In the genomic region with DNA sequence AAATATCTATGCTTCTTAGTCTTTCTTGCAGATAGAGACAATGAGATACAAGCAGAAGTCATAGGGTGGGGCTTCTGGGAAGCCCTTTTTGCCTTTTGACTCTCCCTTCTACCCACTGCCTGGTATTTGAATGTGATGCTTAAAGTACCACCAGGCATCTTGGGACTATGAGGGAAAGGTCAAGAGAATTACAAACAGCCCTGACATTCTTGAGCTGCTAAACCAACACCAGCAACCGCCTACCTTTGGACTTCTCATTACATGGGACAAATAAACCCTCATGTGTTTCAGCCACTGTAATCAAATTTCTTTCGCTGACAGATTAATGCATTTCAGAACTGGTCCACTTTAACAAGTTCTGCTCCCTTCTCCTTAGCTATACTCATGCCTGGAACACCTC, we compare ENCODE assay signal across 26 cellular contexts.
DNase-seq lines count a peak whose midpoint lies in the region; ATAC-seq, FAIRE-seq and TF ChIP-seq lines count a peak whose summit lies in the region.
"Had no signal": no experiment of that assay in that cellular context is flagged by ENCODE, and none has a peak within 500 bp of the region (broad histone marks: within the 10 kb centered on the region; RNA-seq: fewer than 3 reads in every experiment).

No MANE protein-coding gene starts in this region.

- no peak overlapping the region for H3K27ac ChIP-seq in astrocyte (ENCODE audit: low read depth, low read length)
- no peak overlapping the region for H3K27ac ChIP-seq in upper lobe of right lung
- H3K27ac ChIP-seq in foreskin keratinocyte, result no peak overlapping the region
- H3K27ac ChIP-seq: 22Rv1; BLaER1 treated with 17β-estradiol and CSF1 and Interleukin-3, amounts not matched to agents 10 nM and 100 nM; GM23248 had no signal

- H3K79me2 ChIP-seq in astrocyte (ENCODE audit: insufficient read depth, low read length), result no peaks in the 10 kb centered on the region

- no peaks in the 10 kb centered on the region for H4K20me1 ChIP-seq in astrocyte (ENCODE audit: insufficient read depth, low read length)
- H4K20me1 ChIP-seq: BLaER1 treated with 17β-estradiol and CSF1 and Interleukin-3, amounts not matched to agents 10 nM and 100 nM had no signal

- no peak for TF ChIP-seq CTCF in astrocyte (IDR thresholded peaks at IDR 0.05; ENCODE audit: insufficient read depth, low read depth, low read length)
- no peak for TF ChIP-seq CTCF in nephron progenitor cell (IDR thresholded peaks at IDR 0.05)
- no peak for TF ChIP-seq CTCF in upper lobe of right lung (IDR thresholded peaks at IDR 0.05)
- TF ChIP-seq CTCF in foreskin keratinocyte (conservative IDR thresholded peaks at IDR 0.05), result no peak

- H3K36me3 Mint-ChIP-seq in astrocyte (ENCODE audit: low read depth, unreplicated experiment), result no peaks in the 10 kb centered on the region
- no peaks in the 10 kb centered on the region for H3K36me3 Mint-ChIP-seq in nephron progenitor cell (ENCODE audit: low read depth)
- H3K36me3 Mint-ChIP-seq: CD14-positive monocyte; CD8-positive, alpha-beta memory T cell had no signal

- H3K9me3 Mint-ChIP-seq in astrocyte (ENCODE audit: unreplicated experiment), result no peaks in the 10 kb centered on the region
- H3K9me3 Mint-ChIP-seq in nephron progenitor cell, result no peaks in the 10 kb centered on the region
- H3K9me3 Mint-ChIP-seq: CD14-positive monocyte; CD4-positive, alpha-beta T cell; CD8-positive, alpha-beta memory T cell; HFFc6 had no signal

- H3K4me1 ChIP-seq in astrocyte (ENCODE audit: insufficient read depth, low read length) (no peaks in the 10 kb centered on the region), upper lobe of right lung (no peaks in the 10 kb centered on the region), foreskin keratinocyte (no peaks in the 10 kb centered on the region)
- H3K4me1 ChIP-seq: BE2C; BLaER1 treated with 17β-estradiol and CSF1 and Interleukin-3, amounts not matched to agents 10 nM and 100 nM had no signal

- H3K4me2 ChIP-seq in astrocyte (ENCODE audit: low read length), result no peak overlapping the region
- H3K4me2 ChIP-seq: BLaER1 treated with 17β-estradiol and CSF1 and Interleukin-3, amounts not matched to agents 10 nM and 100 nM had no signal

- no peaks in the 10 kb centered on the region for H3K36me3 ChIP-seq in astrocyte (ENCODE audit: insufficient read depth, low read length)
- H3K36me3 ChIP-seq in upper lobe of right lung, result no peaks in the 10 kb centered on the region
- H3K36me3 ChIP-seq: BE2C; BLaER1 treated with 17β-estradiol and CSF1 and Interleukin-3, amounts not matched to agents 10 nM and 100 nM; HAP-1 had no signal

- H3K4me3 ChIP-seq in astrocyte (ENCODE audit: insufficient read depth, low read depth, low read length) (no peak overlapping the region), upper lobe of right lung (no peak overlapping the region)
- H3K4me3 ChIP-seq: BLaER1 treated with 17β-estradiol and CSF1 and Interleukin-3, amounts not matched to agents 10 nM and 100 nM; GM12878; GM23248; HAP-1 had no signal

- H3K27me3 ChIP-seq in astrocyte (ENCODE audit: insufficient read depth, low read length), result no peaks in the 10 kb centered on the region
- H3K27me3 ChIP-seq in upper lobe of right lung, result no peaks in the 10 kb centered on the region
- H3K27me3 ChIP-seq in foreskin keratinocyte, result no peaks in the 10 kb centered on the region
- H3K27me3 ChIP-seq: BE2C had no signal

- intact Hi-C loops in upper lobe of right lung (cut with DNase I), result no loop called here

- peak; percentile 55 for FAIRE-seq in astrocyte (lab: Jason Lieb, UNC)
- FAIRE-seq: A204.1, GM12878, H54 had no signal

- H3K27me3 Mint-ChIP-seq in astrocyte (ENCODE audit: low read depth, unreplicated experiment) (no peaks in the 10 kb centered on the region), nephron progenitor cell (ENCODE audit: low read depth, poor library complexity) (peaks cover 3% of the 10 kb centered on the region)
- H3K27me3 Mint-ChIP-seq: CD4-positive, alpha-beta T cell had no signal

- DNase-seq in DMS53 (lab: John Stamatoyannopoulos, UW), result peak; percentile 3
- DNase-seq in DMS53 treated with DMSO at 0.1 percent for 48 hours (lab: John Stamatoyannopoulos, UW; ENCODE audit: unreplicated experiment), result no peak
- DNase-seq in astrocyte (ENCODE audit: low read depth), result no peak
- DNase-seq in nephron progenitor cell, result no peak
- DNase-seq in upper lobe of right lung, result no peak
- DNase-seq in activated CD4-positive, alpha-beta T cell treated with anti-CD3 and anti-CD28 coated beads, Interleukin-2, amount 50 U/mL, for 48 hours, result no peak
- DNase-seq in left lobe of liver (ENCODE audit: low spot score), result no peak
- DNase-seq in foreskin keratinocyte, result no peak
- DNase-seq: ACHN; AML-193; BE2C; Calu3; CD4-positive, alpha-beta T cell; CD8-positive, alpha-beta memory T cell; DMS79; EL; GDM1; GM23248; HFFc6 had no signal

- H3K27ac Mint-ChIP-seq in astrocyte (ENCODE audit: unreplicated experiment) (no peak overlapping the region), nephron progenitor cell (peak overlapping the region; percentile 14)
- H3K27ac Mint-ChIP-seq: CD14-positive monocyte; CD4-positive, alpha-beta T cell; HFFc6 had no signal

- H3K9me3 ChIP-seq in astrocyte (ENCODE audit: insufficient read depth, low read depth, low read length) (no peaks in the 10 kb centered on the region), upper lobe of right lung (no peaks in the 10 kb centered on the region)
- H3K9me3 ChIP-seq: BE2C, HAP-1 had no signal

- ATAC-seq in upper lobe of right lung (peak; percentile 70), left lobe of liver (no peak), foreskin keratinocyte (no peak)
- ATAC-seq: GM12878 had no signal

- H3K4me1 Mint-ChIP-seq in astrocyte (ENCODE audit: low read depth, unreplicated experiment) (peaks cover 14% of the 10 kb centered on the region), nephron progenitor cell (peaks cover 20% of the 10 kb centered on the region)
- H3K4me1 Mint-ChIP-seq: CD14-positive monocyte; CD8-positive, alpha-beta memory T cell had no signal

- H3K9ac ChIP-seq in astrocyte (ENCODE audit: low read length), result no peak overlapping the region
- H3K9ac ChIP-seq: BLaER1 treated with 17β-estradiol and CSF1 and Interleukin-3, amounts not matched to agents 10 nM and 100 nM; GM23248 had no signal

- H2AFZ ChIP-seq in astrocyte (ENCODE audit: low read depth, low read length), result no peak overlapping the region
- H2AFZ ChIP-seq: GM23248 had no signal

- H3K4me3 Mint-ChIP-seq in astrocyte (ENCODE audit: unreplicated experiment) (no peak overlapping the region), nephron progenitor cell (no peak overlapping the region)
- H3K4me3 Mint-ChIP-seq: CD14-positive monocyte; CD4-positive, alpha-beta T cell; CD8-positive, alpha-beta memory T cell; HFFc6 had no signal
